20 cellular contexts compared by ENCODE assay signal in the genomic region with DNA sequence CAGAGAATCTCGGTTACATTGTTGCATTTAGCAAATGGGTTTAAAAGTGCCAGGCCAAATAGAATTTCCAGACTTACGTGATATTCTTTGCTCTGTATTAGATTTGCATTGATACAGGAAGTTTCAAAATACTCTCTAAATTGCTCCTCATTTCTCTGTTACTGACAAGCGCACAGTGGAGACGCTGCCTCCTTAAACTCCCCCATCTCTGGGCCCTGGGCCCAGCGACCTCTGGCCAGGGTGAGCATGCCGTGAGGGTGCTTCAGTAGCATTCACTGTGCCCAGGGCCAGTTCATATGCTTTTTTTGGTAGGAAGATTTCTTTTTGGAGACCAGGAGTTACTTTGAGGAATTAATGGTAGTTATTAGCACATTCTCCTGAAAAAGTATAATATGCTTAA.
"Had no signal": no experiment of that assay in that cellular context is flagged by ENCODE, and none has a peak within 500 bp of the region (broad histone marks: within the 10 kb centered on the region; RNA-seq: fewer than 3 reads in every experiment).

No MANE protein-coding gene starts in this region.

- ATAC-seq: activated naive CD4-positive, alpha-beta T cell treated with anti-CD3 and anti-CD28 coated beads, Interleukin-2, amount 50 U/mL, for 72 hours; body of pancreas; left ventricle myocardium superior; pancreas had no signal

- H3K9me3 Mint-ChIP-seq: activated naive CD4-positive, alpha-beta T cell treated with anti-CD3 and anti-CD28 coated beads, Interleukin-2, amount 50 U/mL, for 72 hours had no signal

- DNase-seq: activated CD4-positive, alpha-beta T cell treated with anti-CD3 and anti-CD28 coated beads, Interleukin-2, amount 50 U/mL, for 4 hours; activated CD4-positive, CD25-positive, alpha-beta regulatory T cell treated with anti-CD3 and anti-CD28 coated beads, Interleukin-2, amount 50 U/mL, for 72 hours; amygdala; body of pancreas; central memory CD4-positive, alpha-beta T cell; effector CD4-positive, alpha-beta T cell; kidney; left ventricle myocardium superior; mesenchymal stem cell; pancreas; sigmoid colon; stimulated activated CD4-positive, alpha-beta T cell treated with anti-CD3 and anti-CD28 coated beads, Interleukin-1b, Interleukin-23, amount 100 ng/mL, for 48 hours; T-helper 1 cell; T1000; thyroid gland; uterus had no signal

- H3K27ac Mint-ChIP-seq: activated naive CD4-positive, alpha-beta T cell treated with anti-CD3 and anti-CD28 coated beads, Interleukin-2, amount 50 U/mL, for 72 hours had no signal

- H3K9me3 ChIP-seq: body of pancreas, esophagus muscularis mucosa, pancreas, sigmoid colon, thyroid gland, uterus had no signal

- H3K4me3 ChIP-seq: body of pancreas, coronary artery, esophagus muscularis mucosa, hepatocyte, pancreas, sigmoid colon, thyroid gland, uterus had no signal

- H3K36me3 ChIP-seq: esophagus muscularis mucosa, pancreas, sigmoid colon, thyroid gland, uterus had no signal

- H3K27me3 ChIP-seq: body of pancreas, esophagus muscularis mucosa, hepatocyte, pancreas, sigmoid colon, thyroid gland, uterus had no signal
